1 cellular context compared by ENCODE assay signal in genomic region chr5:141521244-141521781, GRCh38.
TF ChIP-seq lines count a peak whose summit lies in the region.

No MANE protein-coding gene starts in this region.

TF ChIP-seq in K562, 482 proteins besides CTCF, POLR2A, EP300 and RAD21 (continued from another document and continues in another):
- no peak for TF ChIP-seq ZNF407 (IDR thresholded peaks at IDR 0.05; ENCODE audit: low read depth)
- no peak for TF ChIP-seq ZZZ3 (IDR thresholded peaks at IDR 0.05)
- no peak for TF ChIP-seq LARP7 (IDR thresholded peaks at IDR 0.05)
- no peak for TF ChIP-seq MYC (IDR thresholded peaks at IDR 0.05; ENCODE audit: low read depth, low read length)
- no peak for TF ChIP-seq MYC (CRISPR knock-in tag; IDR thresholded peaks at IDR 0.05; ENCODE audit: borderline replicate concordance, low read depth)
- TF ChIP-seq GMEB1 (CRISPR knock-in tag; IDR thresholded peaks at IDR 0.05) = no peak
- TF ChIP-seq ZNF384 (IDR thresholded peaks at IDR 0.05; ENCODE audit: low read depth, low read length) = no peak
- no peak for TF ChIP-seq PURB (CRISPR knock-in tag; IDR thresholded peaks at IDR 0.05; ENCODE audit: low read depth)
- TF ChIP-seq DACH1 (IDR thresholded peaks at IDR 0.05; ENCODE audit: partially characterized antibody) = peak; percentile 20
- no peak for TF ChIP-seq ZFP1 (CRISPR knock-in tag; IDR thresholded peaks at IDR 0.05)
- no peak for TF ChIP-seq MTA2 (IDR thresholded peaks at IDR 0.05; ENCODE audit: low read depth)
- TF ChIP-seq TCF15 (CRISPR knock-in tag; IDR thresholded peaks at IDR 0.05) = no peak
- TF ChIP-seq ZNF280B (CRISPR knock-in tag; IDR thresholded peaks at IDR 0.05) = no peak
- TF ChIP-seq ZNF696 (CRISPR knock-in tag; conservative IDR thresholded peaks at IDR 0.05) = no peak
- TF ChIP-seq ZNF518B (CRISPR knock-in tag; IDR thresholded peaks at IDR 0.05) = no peak
- TF ChIP-seq DPF2 (IDR thresholded peaks at IDR 0.05) = peak; percentile 76
- no peak for TF ChIP-seq KDM4B (IDR thresholded peaks at IDR 0.05; ENCODE audit: borderline replicate concordance in 2 of 2, low read depth in 1 of 2)
- no peak for TF ChIP-seq PHB (CRISPR knock-in tag; IDR thresholded peaks at IDR 0.05)
- no peak for TF ChIP-seq ZNF354B (CRISPR knock-in tag; IDR thresholded peaks at IDR 0.05)
- TF ChIP-seq ZNF436 (CRISPR knock-in tag; IDR thresholded peaks at IDR 0.05) = no peak
- no peak for TF ChIP-seq TSC22D4 (tag; IDR thresholded peaks at IDR 0.05)
- no peak for TF ChIP-seq ZNF398 (CRISPR knock-in tag; IDR thresholded peaks at IDR 0.05)
- TF ChIP-seq NEUROD1 (IDR thresholded peaks at IDR 0.05; ENCODE audit: borderline replicate concordance, low read depth, low read length, partially characterized antibody) = no peak
- TF ChIP-seq SOX6 (IDR thresholded peaks at IDR 0.05) = peak; percentile 96
- TF ChIP-seq REST (CRISPR knock-in tag; IDR thresholded peaks at IDR 0.05; ENCODE audit: low read depth) = no peak
- no peak for TF ChIP-seq HDAC8 (tag; IDR thresholded peaks at IDR 0.05)
- no peak for TF ChIP-seq TRIM28 (IDR thresholded peaks at IDR 0.05)
- TF ChIP-seq ZNF146 (CRISPR knock-in tag; IDR thresholded peaks at IDR 0.05; ENCODE audit: unreplicated experiment) = no peak
- TF ChIP-seq TFAP4 (CRISPR knock-in tag; IDR thresholded peaks at IDR 0.05; ENCODE audit: borderline replicate concordance) = peak; percentile 47; the same call in 1 of the 2 replicates
- TF ChIP-seq ZNF75A (CRISPR knock-in tag; IDR thresholded peaks at IDR 0.05) = 0 out of 2 replicates have a peak, but pooled peaks have one; percentile 50
- TF ChIP-seq SMARCC2 (IDR thresholded peaks at IDR 0.05; ENCODE audit: low read depth) = peak; percentile 66
- TF ChIP-seq GABPB1 (CRISPR knock-in tag; IDR thresholded peaks at IDR 0.05) = no peak
- no peak for TF ChIP-seq SPI1 (IDR thresholded peaks at IDR 0.05; ENCODE audit: borderline replicate concordance, low read depth, low read length)
- no peak for TF ChIP-seq RBM22 (IDR thresholded peaks at IDR 0.05; ENCODE audit: low read depth, low read length, poor library complexity, severe bottlenecking)
- no peak for TF ChIP-seq SMARCB1 (IDR thresholded peaks at IDR 0.05; ENCODE audit: insufficient read length, low read depth)
- no peak for TF ChIP-seq SRF (CRISPR knock-in tag; IDR thresholded peaks at IDR 0.05)
- no peak for TF ChIP-seq ZNF253 (CRISPR knock-in tag; conservative IDR thresholded peaks at IDR 0.05)
- no peak for TF ChIP-seq PHF21A (IDR thresholded peaks at IDR 0.05; ENCODE audit: borderline replicate concordance, low read depth)
- TF ChIP-seq OTX1 (CRISPR knock-in tag; IDR thresholded peaks at IDR 0.05) = no peak
- TF ChIP-seq ZC3H8 (IDR thresholded peaks at IDR 0.05) = no peak
- no peak for TF ChIP-seq SMAD1 (IDR thresholded peaks at IDR 0.05; ENCODE audit: low read depth, low read length, partially characterized antibody)
- TF ChIP-seq CEBPG (CRISPR knock-in tag; IDR thresholded peaks at IDR 0.05) = peak; percentile 78
- peak; percentile 56 to 86; a peak in 3 of 4 replicates for TF ChIP-seq CEBPG (tag; conservative IDR thresholded peaks at IDR 0.05 in 1 of 2, IDR thresholded peaks at IDR 0.05 in 1 of 2)
